ENCODE assay signal across 21 cellular contexts in the genomic region with DNA sequence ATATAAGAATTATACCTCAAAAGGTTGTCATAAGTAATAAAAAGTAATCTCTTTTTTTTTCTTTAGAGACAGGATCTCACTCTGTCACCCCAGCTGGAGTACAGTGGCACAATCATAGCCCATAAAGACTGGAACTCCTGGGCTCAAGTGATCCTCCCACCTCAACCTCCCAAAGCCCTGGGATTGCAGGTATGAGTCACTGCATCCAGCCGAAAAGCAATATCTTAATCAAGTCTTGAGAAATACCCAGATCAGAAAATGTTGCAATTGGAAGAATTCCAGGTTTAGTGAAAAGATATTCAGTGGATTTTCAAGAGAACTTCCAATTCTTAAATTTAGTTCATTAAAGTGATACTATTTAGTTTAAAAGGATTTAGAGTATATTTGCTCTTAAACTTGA. TPM values are rescaled to one million over a fixed set of nuclear protein-coding genes. Genes with fewer than 3 reads are reported as not detected.
DNase-seq lines count a peak whose midpoint lies in the region; ATAC-seq and TF ChIP-seq lines count a peak whose summit lies in the region.
"Had no signal": no experiment of that assay in that cellular context is flagged by ENCODE, and none has a peak within 500 bp of the region (broad histone marks: within the 10 kb centered on the region; RNA-seq: fewer than 3 reads in every experiment).

No MANE protein-coding gene starts in this region.

- H3K27ac ChIP-seq in SK-N-SH (ENCODE audit: low read depth in 2 of 2, low read length in 1 of 2) = no peak overlapping the region
- H3K27ac ChIP-seq: BLaER1 treated with 17β-estradiol and CSF1 and Interleukin-3, amounts not matched to agents 10 nM and 100 nM; body of pancreas had no signal

- no peaks in the 10 kb centered on the region for H3K79me2 ChIP-seq in SK-N-SH (ENCODE audit: insufficient read depth)

- in situ Hi-C loops in astrocyte of the spinal cord (cut with HindIII; ENCODE audit: low sequenced_read_pairs) = no loop called here

- no peak for TF ChIP-seq EP300 in SK-N-SH (IDR thresholded peaks at IDR 0.05; ENCODE audit: borderline replicate concordance in 1 of 2, low read depth in 1 of 2, low read length in 1 of 2)

- H3K4me1 ChIP-seq in SK-N-SH (ENCODE audit: control insufficient read depth in 1 of 2, insufficient read depth in 2 of 2, low read depth in 1 of 2, low read length in 1 of 2) = no peaks in the 10 kb centered on the region
- H3K4me1 ChIP-seq: BLaER1 treated with 17β-estradiol and CSF1 and Interleukin-3, amounts not matched to agents 10 nM and 100 nM; body of pancreas had no signal

- no peak overlapping the region for H3K4me3 ChIP-seq in SK-N-SH (ENCODE audit: low read depth in 2 of 2, low read length in 1 of 2)
- H3K4me3 ChIP-seq in astrocyte of the spinal cord (ENCODE audit: low read depth, low read length) = no peak overlapping the region
- H3K4me3 ChIP-seq: BLaER1 treated with 17β-estradiol and CSF1 and Interleukin-3, amounts not matched to agents 10 nM and 100 nM; body of pancreas had no signal

- no peak overlapping the region for H2AFZ ChIP-seq in SK-N-SH (ENCODE audit: low read depth)

- TF ChIP-seq RAD21 in SK-N-SH (IDR thresholded peaks at IDR 0.05; ENCODE audit: low read length) = no peak

- no peaks in the 10 kb centered on the region for H3K36me3 ChIP-seq in SK-N-SH (replicated peaks in 1 of 2; ENCODE audit: control insufficient read depth in 1 of 2, insufficient read depth in 2 of 2, low read length in 1 of 2)
- H3K36me3 ChIP-seq: BLaER1 treated with 17β-estradiol and CSF1 and Interleukin-3, amounts not matched to agents 10 nM and 100 nM had no signal

- no peak for DNase-seq in SK-N-SH
- DNase-seq in astrocyte of the spinal cord (ENCODE audit: low read depth, low spot score) = peak; percentile 38
- peak; percentile 50 for DNase-seq in fibroblast of the conjunctiva (ENCODE audit: low read depth)
- no peak for DNase-seq in activated CD8-positive, alpha-beta memory T cell treated with anti-CD3 and anti-CD28 coated beads for 24 hours
- DNase-seq in cerebellum (ENCODE audit: low spot score) = no peak
- no peak for DNase-seq in iPS-NIHi11 (ENCODE audit: low spot score)
- no peak for DNase-seq in activated effector memory CD4-positive, alpha-beta T cell treated with anti-CD3 and anti-CD28 coated beads, Interleukin-2, amount 50 U/mL, for 16 hours
- DNase-seq: activated naive CD4-positive, alpha-beta T cell; activated T-cell treated with anti-CD3 and anti-CD28 coated beads for 4 hours; body of pancreas; GOT3; Karpas-422; kidney glomerular epithelial cell; nephron progenitor cell; SHP77 treated with DMSO at 0.1 percent for 48 hours; small intestine; stimulated activated CD4-positive, alpha-beta T cell treated with anti-CD3 and anti-CD28 coated beads, Interleukin-2, amount 100 ng/mL, for 48 hours; stimulated activated naive CD8-positive, alpha-beta T cell treated with anti-CD3 and anti-CD28 coated beads, Interleukin-15, amount 100 ng/mL, for 72 hours had no signal

- CTCF ChIA-PET in SK-N-SH (lab: Yijun Ruan, JAX) = no interaction called here

- H3K27me3 ChIP-seq in SK-N-SH (ENCODE audit: insufficient read depth) = no peaks in the 10 kb centered on the region
- H3K27me3 ChIP-seq: BLaER1 treated with 17β-estradiol and CSF1 and Interleukin-3, amounts not matched to agents 10 nM and 100 nM; body of pancreas had no signal

- no peak for TF ChIP-seq CTCF in SK-N-SH (IDR thresholded peaks at IDR 0.05)
- no peak for TF ChIP-seq CTCF in astrocyte of the spinal cord (IDR thresholded peaks at IDR 0.05; ENCODE audit: low read depth, low read length)

- peaks cover 9% of the 10 kb centered on the region; the same call in 1 of the 2 replicates for H3K9me3 ChIP-seq in SK-N-SH
- H3K9me3 ChIP-seq: body of pancreas had no signal

- no peak overlapping the region for H3K9ac ChIP-seq in SK-N-SH
- H3K9ac ChIP-seq: BLaER1 treated with 17β-estradiol and CSF1 and Interleukin-3, amounts not matched to agents 10 nM and 100 nM had no signal

- no peaks in the 10 kb centered on the region for H3K9me2 ChIP-seq in SK-N-SH

- POLR2A ChIA-PET in SK-N-SH (lab: Yijun Ruan, JAX) = no interaction called here

- H3F3A ChIP-seq in SK-N-SH (replicated peaks; ENCODE audit: insufficient read depth) = no peaks in the 10 kb centered on the region

- no peaks in the 10 kb centered on the region for H4K20me1 ChIP-seq in SK-N-SH (ENCODE audit: insufficient read depth)
- H4K20me1 ChIP-seq: BLaER1 treated with 17β-estradiol and CSF1 and Interleukin-3, amounts not matched to agents 10 nM and 100 nM had no signal

- ATAC-seq in SK-N-SH treated with all-trans-retinoic acid at 6 μM for 48 hours = no peak
- ATAC-seq: body of pancreas; esophagus mucosa; stimulated activated naive CD8-positive, alpha-beta T cell treated with anti-CD3 and anti-CD28 coated beads, Interleukin-15, amount 100 ng/mL, for 72 hours had no signal

- H3K4me2 ChIP-seq in SK-N-SH = no peak overlapping the region
- H3K4me2 ChIP-seq: BLaER1 treated with 17β-estradiol and CSF1 and Interleukin-3, amounts not matched to agents 10 nM and 100 nM had no signal

- 30% methylated on average over 1 of the region's 1 CpG for WGBS in SK-N-SH (ENCODE audit: low lambda C conversion rate)

TF ChIP-seq in SK-N-SH treated with all-trans-retinoic acid at 6 μM for 48 hours, 23 proteins besides CTCF, POLR2A, EP300 and RAD21:
- no peak for TF ChIP-seq ZC3H10 (CRISPR knock-in tag; IDR thresholded peaks at IDR 0.05)
- TF ChIP-seq ISL1 (CRISPR knock-in tag; IDR thresholded peaks at IDR 0.05) = peak; percentile 22; the same call in 1 of the 2 replicates
- no peak for TF ChIP-seq ZFP30 (CRISPR knock-in tag; IDR thresholded peaks at IDR 0.05)

TF ChIP-seq in SK-N-SH, 30 proteins besides CTCF, POLR2A, EP300 and RAD21 (continues in another document):
- TF ChIP-seq ZBTB33 (IDR thresholded peaks at IDR 0.05; ENCODE audit: borderline replicate concordance, low read depth) = no peak
- no peak for TF ChIP-seq TEAD4 (IDR thresholded peaks at IDR 0.05; ENCODE audit: borderline replicate concordance, insufficient read depth)
- TF ChIP-seq, protein P1, sequence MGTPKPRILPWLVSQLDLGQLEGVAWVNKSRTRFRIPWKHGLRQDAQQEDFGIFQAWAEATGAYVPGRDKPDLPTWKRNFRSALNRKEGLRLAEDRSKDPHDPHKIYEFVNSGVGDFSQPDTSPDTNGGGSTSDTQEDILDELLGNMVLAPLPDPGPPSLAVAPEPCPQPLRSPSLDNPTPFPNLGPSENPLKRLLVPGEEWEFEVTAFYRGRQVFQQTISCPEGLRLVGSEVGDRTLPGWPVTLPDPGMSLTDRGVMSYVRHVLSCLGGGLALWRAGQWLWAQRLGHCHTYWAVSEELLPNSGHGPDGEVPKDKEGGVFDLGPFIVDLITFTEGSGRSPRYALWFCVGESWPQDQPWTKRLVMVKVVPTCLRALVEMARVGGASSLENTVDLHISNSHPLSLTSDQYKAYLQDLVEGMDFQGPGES (IDR thresholded peaks at IDR 0.05; ENCODE audit: low read depth, low read length) = no peak
- TF ChIP-seq TCF12 (IDR thresholded peaks at IDR 0.05) = no peak
- TF ChIP-seq ELF1 (IDR thresholded peaks at IDR 0.05) = no peak
- TF ChIP-seq EZH2phosphoT487 (IDR thresholded peaks at IDR 0.05; ENCODE audit: borderline replicate concordance, low read depth) = no peak
- no peak for TF ChIP-seq MAX (IDR thresholded peaks at IDR 0.05; ENCODE audit: low read depth)
- no peak for TF ChIP-seq RFX5 (IDR thresholded peaks at IDR 0.05; ENCODE audit: low read length)
- no peak for TF ChIP-seq USF2 (IDR thresholded peaks at IDR 0.05; ENCODE audit: borderline replicate concordance, low read depth, low read length)
- TF ChIP-seq CHD2 (IDR thresholded peaks at IDR 0.05; ENCODE audit: low read length, partially characterized antibody) = no peak
- TF ChIP-seq JUND (IDR thresholded peaks at IDR 0.05) = no peak
- no peak for TF ChIP-seq YY1 (IDR thresholded peaks at IDR 0.05; ENCODE audit: low read depth)
- TF ChIP-seq FOSL2 (IDR thresholded peaks at IDR 0.05; ENCODE audit: borderline replicate concordance, low read depth) = no peak

RNA-seq across cellular contexts. Expression of gene IDNK, which starts 40.9 kb away (rescaled TPM):
- 4.2 and 4.9 TPM in 2 replicates for polyA plus RNA-seq in SK-N-SH (2012; rRNA removed)
- 6.0 and 6.4 TPM in 2 replicates for polyA plus RNA-seq in SK-N-SH (2012; cell fraction: cytosol; rRNA removed)
- polyA plus RNA-seq in SK-N-SH (2012; cell fraction: nucleus; rRNA removed) = 4.3 and 5.0 TPM in 2 replicates
- total RNA-seq in cerebellum = 3.3 TPM

RNA-seq across cellular contexts. Expression of gene FRMD3, which starts 43.8 kb away (rescaled TPM):
- 0.89 and 1.3 TPM in 2 replicates for polyA plus RNA-seq in SK-N-SH (2012; rRNA removed)
- 1.3 and 1.9 TPM in 2 replicates for polyA plus RNA-seq in SK-N-SH (2012; cell fraction: cytosol; rRNA removed)
- 1.7 and 2.0 TPM in 2 replicates for polyA plus RNA-seq in SK-N-SH (2012; cell fraction: nucleus; rRNA removed)
- total RNA-seq in cerebellum = 11.3 TPM

Comparison
In these comparisons a context has a peak if more than half of its experiments do, and no peak if none do; other contexts are left out.
1. DNase-seq: peak in astrocyte of the spinal cord (single experiment) and fibroblast of the conjunctiva (single experiment); none in SK-N-SH (single experiment), activated CD8-positive, alpha-beta memory T cell treated with anti-CD3 and anti-CD28 coated beads for 24 hours (single experiment), cerebellum (single experiment), iPS-NIHi11 (single experiment) and activated effector memory CD4-positive, alpha-beta T cell treated with anti-CD3 and anti-CD28 coated beads, Interleukin-2, amount 50 U/mL, for 16 hours (single experiment).